In genomic region chr12:123676921-123677320, GRCh38 we compare ENCODE assay signal across 3 cellular contexts.
TF ChIP-seq lines count a peak whose summit lies in the region.

No MANE protein-coding gene starts in this region.

TF ChIP-seq in HEK293, 187 proteins besides CTCF, POLR2A, EP300 and RAD21:
- peak; percentile 75 for TF ChIP-seq ZNF121 (tag by site-specific recombination; IDR thresholded peaks at IDR 0.05)

TF ChIP-seq in WTC11, 78 proteins besides CTCF, POLR2A, EP300 and RAD21:
- peak; percentile 37; the same call in 1 of the 2 replicates for TF ChIP-seq ZNF121 (CRISPR knock-in tag; IDR thresholded peaks at IDR 0.05)

TF ChIP-seq in K562, 482 proteins besides CTCF, POLR2A, EP300 and RAD21:
- TF ChIP-seq ZNF121 (CRISPR knock-in tag; conservative IDR thresholded peaks at IDR 0.05): peak; percentile 69; the same call in 1 of the 2 replicates
